Comparison of ENCODE assay signal across 1 cellular context in genomic region chr11:72821920-72822799, GRCh38.
TF ChIP-seq lines count a peak whose summit lies in the region.

No MANE protein-coding gene starts in this region.

TF ChIP-seq in K562, 482 proteins besides CTCF, POLR2A, EP300 and RAD21 (continued from another document and continues in another):
- TF ChIP-seq ZNF592 (IDR thresholded peaks at IDR 0.05), result 0 out of 2 replicates have a peak, but pooled peaks have one; percentile 30
- TF ChIP-seq PRPF4 (IDR thresholded peaks at IDR 0.05; ENCODE audit: insufficient read depth, low read depth, low read length, poor library complexity, severe bottlenecking), result no peak
- no peak for TF ChIP-seq PHF21A (IDR thresholded peaks at IDR 0.05; ENCODE audit: borderline replicate concordance, low read depth)
- TF ChIP-seq MECOM (CRISPR knock-in tag; IDR thresholded peaks at IDR 0.05), result no peak
- TF ChIP-seq U2AF2 (optimal IDR thresholded peaks at IDR 0.05; ENCODE audit: low read depth, low read length), result no peak
- no peak for TF ChIP-seq POLR2AphosphoS2 (IDR thresholded peaks at IDR 0.05; ENCODE audit: low read length)
- TF ChIP-seq, protein P1, sequence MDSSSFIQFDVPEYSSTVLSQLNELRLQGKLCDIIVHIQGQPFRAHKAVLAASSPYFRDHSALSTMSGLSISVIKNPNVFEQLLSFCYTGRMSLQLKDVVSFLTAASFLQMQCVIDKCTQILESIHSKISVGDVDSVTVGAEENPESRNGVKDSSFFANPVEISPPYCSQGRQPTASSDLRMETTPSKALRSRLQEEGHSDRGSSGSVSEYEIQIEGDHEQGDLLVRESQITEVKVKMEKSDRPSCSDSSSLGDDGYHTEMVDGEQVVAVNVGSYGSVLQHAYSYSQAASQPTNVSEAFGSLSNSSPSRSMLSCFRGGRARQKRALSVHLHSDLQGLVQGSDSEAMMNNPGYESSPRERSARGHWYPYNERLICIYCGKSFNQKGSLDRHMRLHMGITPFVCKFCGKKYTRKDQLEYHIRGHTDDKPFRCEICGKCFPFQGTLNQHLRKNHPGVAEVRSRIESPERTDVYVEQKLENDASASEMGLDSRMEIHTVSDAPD (CRISPR knock-in tag; IDR thresholded peaks at IDR 0.05), result no peak
- TF ChIP-seq CEBPZ (IDR thresholded peaks at IDR 0.05; ENCODE audit: borderline replicate concordance, low read depth, low read length), result no peak
- 0 out of 2 replicates have a peak, but pooled peaks have one; percentile 21 for TF ChIP-seq RBM14 (IDR thresholded peaks at IDR 0.05; ENCODE audit: borderline replicate concordance, insufficient read depth, low read depth, low read length)
- TF ChIP-seq ZNF316 (IDR thresholded peaks at IDR 0.05), result no peak
- TF ChIP-seq GTF3C2 (IDR thresholded peaks at IDR 0.05; ENCODE audit: borderline replicate concordance, extremely low read depth, insufficient read length), result no peak
- TF ChIP-seq, protein P2, sequence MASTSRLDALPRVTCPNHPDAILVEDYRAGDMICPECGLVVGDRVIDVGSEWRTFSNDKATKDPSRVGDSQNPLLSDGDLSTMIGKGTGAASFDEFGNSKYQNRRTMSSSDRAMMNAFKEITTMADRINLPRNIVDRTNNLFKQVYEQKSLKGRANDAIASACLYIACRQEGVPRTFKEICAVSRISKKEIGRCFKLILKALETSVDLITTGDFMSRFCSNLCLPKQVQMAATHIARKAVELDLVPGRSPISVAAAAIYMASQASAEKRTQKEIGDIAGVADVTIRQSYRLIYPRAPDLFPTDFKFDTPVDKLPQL (IDR thresholded peaks at IDR 0.05; ENCODE audit: extremely low read depth, insufficient read length), result peak; percentile 57
- no peak for TF ChIP-seq DIDO1 (tag; IDR thresholded peaks at IDR 0.05; ENCODE audit: low read depth)
- TF ChIP-seq, protein P3, sequence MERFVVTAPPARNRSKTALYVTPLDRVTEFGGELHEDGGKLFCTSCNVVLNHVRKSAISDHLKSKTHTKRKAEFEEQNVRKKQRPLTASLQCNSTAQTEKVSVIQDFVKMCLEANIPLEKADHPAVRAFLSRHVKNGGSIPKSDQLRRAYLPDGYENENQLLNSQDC (CRISPR knock-in tag; IDR thresholded peaks at IDR 0.05), result no peak
- no peak for TF ChIP-seq SMAD4 (CRISPR knock-in tag; conservative IDR thresholded peaks at IDR 0.05)
- TF ChIP-seq SFPQ (IDR thresholded peaks at IDR 0.05; ENCODE audit: low read depth, low read length), result 0 out of 2 replicates have a peak, but pooled peaks have one; percentile 45
- no peak for TF ChIP-seq BMI1 (IDR thresholded peaks at IDR 0.05; ENCODE audit: low read length)
- no peak for TF ChIP-seq SREBF2 (CRISPR knock-in tag; IDR thresholded peaks at IDR 0.05)
- peak; percentile 43; the same call in 1 of the 2 replicates for TF ChIP-seq NR2C2 (CRISPR knock-in tag; IDR thresholded peaks at IDR 0.05)
- no peak for TF ChIP-seq NR2C2 (tag; IDR thresholded peaks at IDR 0.05)
- no peak for TF ChIP-seq ZNF507 (tag; conservative IDR thresholded peaks at IDR 0.05)
- no peak for TF ChIP-seq AFF4 (CRISPR knock-in tag; IDR thresholded peaks at IDR 0.05)
- no peak for TF ChIP-seq ZNF134 (CRISPR knock-in tag; conservative IDR thresholded peaks at IDR 0.05)
- TF ChIP-seq ZNF41 (CRISPR knock-in tag; conservative IDR thresholded peaks at IDR 0.05), result no peak
- TF ChIP-seq, protein P4, sequence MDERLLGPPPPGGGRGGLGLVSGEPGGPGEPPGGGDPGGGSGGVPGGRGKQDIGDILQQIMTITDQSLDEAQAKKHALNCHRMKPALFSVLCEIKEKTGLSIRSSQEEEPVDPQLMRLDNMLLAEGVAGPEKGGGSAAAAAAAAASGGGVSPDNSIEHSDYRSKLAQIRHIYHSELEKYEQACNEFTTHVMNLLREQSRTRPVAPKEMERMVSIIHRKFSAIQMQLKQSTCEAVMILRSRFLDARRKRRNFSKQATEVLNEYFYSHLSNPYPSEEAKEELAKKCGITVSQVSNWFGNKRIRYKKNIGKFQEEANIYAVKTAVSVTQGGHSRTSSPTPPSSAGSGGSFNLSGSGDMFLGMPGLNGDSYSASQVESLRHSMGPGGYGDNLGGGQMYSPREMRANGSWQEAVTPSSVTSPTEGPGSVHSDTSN (CRISPR knock-in tag; IDR thresholded peaks at IDR 0.05; ENCODE audit: low read depth), result no peak
- TF ChIP-seq, protein P4 (tag; conservative IDR thresholded peaks at IDR 0.05; ENCODE audit: low read depth), result no peak
- no peak for TF ChIP-seq ZNF277 (CRISPR knock-in tag; IDR thresholded peaks at IDR 0.05; ENCODE audit: borderline replicate concordance)
- TF ChIP-seq JUN (IDR thresholded peaks at IDR 0.05; ENCODE audit: borderline replicate concordance, low read depth, low read length), result no peak
- no peak for TF ChIP-seq JUN (CRISPR knock-in tag; IDR thresholded peaks at IDR 0.05; ENCODE audit: borderline replicate concordance)
- TF ChIP-seq ETS2 (tag; IDR thresholded peaks at IDR 0.05; ENCODE audit: borderline replicate concordance, poor library complexity, severe bottlenecking), result no peak
- TF ChIP-seq CCAR2 (IDR thresholded peaks at IDR 0.05; ENCODE audit: low read depth, low read length), result no peak
